In the genomic region with DNA sequence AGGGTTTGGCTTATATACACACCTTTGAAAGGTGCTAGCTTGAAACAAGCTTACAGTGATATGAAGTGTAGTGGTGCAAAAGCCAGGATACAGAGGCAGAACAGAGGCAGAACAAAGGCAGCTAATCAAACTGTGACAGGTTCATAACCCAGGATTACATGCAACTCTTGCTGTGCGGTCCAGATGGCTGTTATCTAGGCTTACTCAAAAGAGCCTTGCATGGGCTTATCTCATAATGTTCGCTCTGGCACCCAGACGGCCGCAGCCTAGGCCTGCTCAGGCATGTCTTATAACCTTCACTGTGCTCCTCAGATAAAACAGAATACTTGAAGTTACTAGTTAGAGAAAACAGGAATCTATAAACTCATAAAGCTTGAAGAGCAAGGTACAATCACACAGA, we compare ENCODE assay signal across 1 cellular context.
TF ChIP-seq lines count a peak whose summit lies in the region.

No MANE protein-coding gene starts in this region.

TF ChIP-seq in K562, 482 proteins besides CTCF, POLR2A, EP300 and RAD21 (continued from another document and continues in another):
- TF ChIP-seq, protein P1, sequence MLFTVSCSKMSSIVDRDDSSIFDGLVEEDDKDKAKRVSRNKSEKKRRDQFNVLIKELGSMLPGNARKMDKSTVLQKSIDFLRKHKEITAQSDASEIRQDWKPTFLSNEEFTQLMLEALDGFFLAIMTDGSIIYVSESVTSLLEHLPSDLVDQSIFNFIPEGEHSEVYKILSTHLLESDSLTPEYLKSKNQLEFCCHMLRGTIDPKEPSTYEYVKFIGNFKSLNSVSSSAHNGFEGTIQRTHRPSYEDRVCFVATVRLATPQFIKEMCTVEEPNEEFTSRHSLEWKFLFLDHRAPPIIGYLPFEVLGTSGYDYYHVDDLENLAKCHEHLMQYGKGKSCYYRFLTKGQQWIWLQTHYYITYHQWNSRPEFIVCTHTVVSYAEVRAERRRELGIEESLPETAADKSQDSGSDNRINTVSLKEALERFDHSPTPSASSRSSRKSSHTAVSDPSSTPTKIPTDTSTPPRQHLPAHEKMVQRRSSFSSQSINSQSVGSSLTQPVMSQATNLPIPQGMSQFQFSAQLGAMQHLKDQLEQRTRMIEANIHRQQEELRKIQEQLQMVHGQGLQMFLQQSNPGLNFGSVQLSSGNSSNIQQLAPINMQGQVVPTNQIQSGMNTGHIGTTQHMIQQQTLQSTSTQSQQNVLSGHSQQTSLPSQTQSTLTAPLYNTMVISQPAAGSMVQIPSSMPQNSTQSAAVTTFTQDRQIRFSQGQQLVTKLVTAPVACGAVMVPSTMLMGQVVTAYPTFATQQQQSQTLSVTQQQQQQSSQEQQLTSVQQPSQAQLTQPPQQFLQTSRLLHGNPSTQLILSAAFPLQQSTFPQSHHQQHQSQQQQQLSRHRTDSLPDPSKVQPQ (CRISPR knock-in tag; IDR thresholded peaks at IDR 0.05; ENCODE audit: borderline replicate concordance) = peak; percentile 26; the same call in 1 of the 2 replicates
- TF ChIP-seq SPI1 (IDR thresholded peaks at IDR 0.05; ENCODE audit: borderline replicate concordance, low read depth, low read length) (no peak), NEUROD1 (IDR thresholded peaks at IDR 0.05; ENCODE audit: borderline replicate concordance, low read depth, low read length, partially characterized antibody) (peak; percentile 56), ZNF311 (CRISPR knock-in tag; IDR thresholded peaks at IDR 0.05) (peak; percentile 79; the same call in 1 of the 2 replicates), STAG1 (CRISPR knock-in tag; IDR thresholded peaks at IDR 0.05; ENCODE audit: borderline replicate concordance) (no peak), TRIM24 (IDR thresholded peaks at IDR 0.05) (peak; percentile 99), SMARCB1 (IDR thresholded peaks at IDR 0.05; ENCODE audit: insufficient read length, low read depth) (peak; percentile 90), TFAM (CRISPR knock-in tag; conservative IDR thresholded peaks at IDR 0.05) (no peak), RBM39 (optimal IDR thresholded peaks at IDR 0.05; ENCODE audit: low read depth, low read length) (no peak), HCFC1 (IDR thresholded peaks at IDR 0.05; ENCODE audit: low read depth, low read length) (no peak), U2AF1 (optimal IDR thresholded peaks at IDR 0.05; ENCODE audit: low read depth, low read length) (no peak), PHF21A (IDR thresholded peaks at IDR 0.05; ENCODE audit: borderline replicate concordance, low read depth) (no peak), ETV5 (CRISPR knock-in tag; IDR thresholded peaks at IDR 0.05; ENCODE audit: low read depth) (no peak), FOXJ3 (CRISPR knock-in tag; IDR thresholded peaks at IDR 0.05) (no peak), BRD4 (IDR thresholded peaks at IDR 0.05) (no peak), ZNF77 (CRISPR knock-in tag; IDR thresholded peaks at IDR 0.05) (no peak), MXI1 (IDR thresholded peaks at IDR 0.05; ENCODE audit: low read depth, low read length) (peak; percentile 81; the same call in 1 of the 2 replicates), NFE2 (IDR thresholded peaks at IDR 0.05; ENCODE audit: low read depth) (peak; percentile 56; the same call in 1 of the 2 replicates), ZNF175 (CRISPR knock-in tag; IDR thresholded peaks at IDR 0.05; ENCODE audit: low read depth) (peak; percentile 92), FIP1L1 (IDR thresholded peaks at IDR 0.05; ENCODE audit: low read depth, low read length, poor library complexity, severe bottlenecking) (no peak), BACH1 (tag; IDR thresholded peaks at IDR 0.05) (0 out of 2 replicates have a peak, but pooled peaks have one; percentile 35), CBX2 (IDR thresholded peaks at IDR 0.05; ENCODE audit: insufficient read depth, low read length, poor library complexity, severe bottlenecking) (no peak), KAT2B (IDR thresholded peaks at IDR 0.05; ENCODE audit: low read depth, low read length) (no peak), ATF1 (CRISPR knock-in tag; IDR thresholded peaks at IDR 0.05) (no peak), ATF1 (tag; IDR thresholded peaks at IDR 0.05) (peak; percentile 68)
- TF ChIP-seq, protein P2, sequence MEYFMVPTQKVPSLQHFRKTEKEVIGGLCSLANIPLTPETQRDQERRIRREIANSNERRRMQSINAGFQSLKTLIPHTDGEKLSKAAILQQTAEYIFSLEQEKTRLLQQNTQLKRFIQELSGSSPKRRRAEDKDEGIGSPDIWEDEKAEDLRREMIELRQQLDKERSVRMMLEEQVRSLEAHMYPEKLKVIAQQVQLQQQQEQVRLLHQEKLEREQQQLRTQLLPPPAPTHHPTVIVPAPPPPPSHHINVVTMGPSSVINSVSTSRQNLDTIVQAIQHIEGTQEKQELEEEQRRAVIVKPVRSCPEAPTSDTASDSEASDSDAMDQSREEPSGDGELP (CRISPR knock-in tag; IDR thresholded peaks at IDR 0.05; ENCODE audit: borderline replicate concordance) = peak; percentile 67; the same call in 1 of the 2 replicates
- TF ChIP-seq, protein P3, sequence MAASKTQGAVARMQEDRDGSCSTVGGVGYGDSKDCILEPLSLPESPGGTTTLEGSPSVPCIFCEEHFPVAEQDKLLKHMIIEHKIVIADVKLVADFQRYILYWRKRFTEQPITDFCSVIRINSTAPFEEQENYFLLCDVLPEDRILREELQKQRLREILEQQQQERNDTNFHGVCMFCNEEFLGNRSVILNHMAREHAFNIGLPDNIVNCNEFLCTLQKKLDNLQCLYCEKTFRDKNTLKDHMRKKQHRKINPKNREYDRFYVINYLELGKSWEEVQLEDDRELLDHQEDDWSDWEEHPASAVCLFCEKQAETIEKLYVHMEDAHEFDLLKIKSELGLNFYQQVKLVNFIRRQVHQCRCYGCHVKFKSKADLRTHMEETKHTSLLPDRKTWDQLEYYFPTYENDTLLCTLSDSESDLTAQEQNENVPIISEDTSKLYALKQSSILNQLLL (CRISPR knock-in tag; IDR thresholded peaks at IDR 0.05; ENCODE audit: borderline replicate concordance) = no peak
- TF ChIP-seq, protein P4, sequence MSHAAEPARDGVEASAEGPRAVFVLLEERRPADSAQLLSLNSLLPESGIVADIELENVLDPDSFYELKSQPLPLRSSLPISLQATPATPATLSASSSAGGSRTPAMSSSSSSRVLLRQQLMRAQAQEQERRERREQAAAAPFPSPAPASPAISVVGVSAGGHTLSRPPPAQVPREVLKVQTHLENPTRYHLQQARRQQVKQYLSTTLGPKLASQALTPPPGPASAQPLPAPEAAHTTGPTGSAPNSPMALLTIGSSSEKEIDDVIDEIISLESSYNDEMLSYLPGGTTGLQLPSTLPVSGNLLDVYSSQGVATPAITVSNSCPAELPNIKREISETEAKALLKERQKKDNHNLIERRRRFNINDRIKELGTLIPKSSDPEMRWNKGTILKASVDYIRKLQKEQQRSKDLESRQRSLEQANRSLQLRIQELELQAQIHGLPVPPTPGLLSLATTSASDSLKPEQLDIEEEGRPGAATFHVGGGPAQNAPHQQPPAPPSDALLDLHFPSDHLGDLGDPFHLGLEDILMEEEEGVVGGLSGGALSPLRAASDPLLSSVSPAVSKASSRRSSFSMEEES (CRISPR knock-in tag; IDR thresholded peaks at IDR 0.05) = no peak
- TF ChIP-seq, protein P5, sequence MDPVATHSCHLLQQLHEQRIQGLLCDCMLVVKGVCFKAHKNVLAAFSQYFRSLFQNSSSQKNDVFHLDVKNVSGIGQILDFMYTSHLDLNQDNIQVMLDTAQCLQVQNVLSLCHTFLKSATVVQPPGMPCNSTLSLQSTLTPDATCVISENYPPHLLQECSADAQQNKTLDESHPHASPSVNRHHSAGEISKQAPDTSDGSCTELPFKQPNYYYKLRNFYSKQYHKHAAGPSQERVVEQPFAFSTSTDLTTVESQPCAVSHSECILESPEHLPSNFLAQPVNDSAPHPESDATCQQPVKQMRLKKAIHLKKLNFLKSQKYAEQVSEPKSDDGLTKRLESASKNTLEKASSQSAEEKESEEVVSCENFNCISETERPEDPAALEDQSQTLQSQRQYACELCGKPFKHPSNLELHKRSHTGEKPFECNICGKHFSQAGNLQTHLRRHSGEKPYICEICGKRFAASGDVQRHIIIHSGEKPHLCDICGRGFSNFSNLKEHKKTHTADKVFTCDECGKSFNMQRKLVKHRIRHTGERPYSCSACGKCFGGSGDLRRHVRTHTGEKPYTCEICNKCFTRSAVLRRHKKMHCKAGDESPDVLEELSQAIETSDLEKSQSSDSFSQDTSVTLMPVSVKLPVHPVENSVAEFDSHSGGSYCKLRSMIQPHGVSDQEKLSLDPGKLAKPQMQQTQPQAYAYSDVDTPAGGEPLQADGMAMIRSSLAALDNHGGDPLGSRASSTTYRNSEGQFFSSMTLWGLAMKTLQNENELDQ (CRISPR knock-in tag; IDR thresholded peaks at IDR 0.05; ENCODE audit: borderline replicate concordance) = no peak
- TF ChIP-seq, protein P6, sequence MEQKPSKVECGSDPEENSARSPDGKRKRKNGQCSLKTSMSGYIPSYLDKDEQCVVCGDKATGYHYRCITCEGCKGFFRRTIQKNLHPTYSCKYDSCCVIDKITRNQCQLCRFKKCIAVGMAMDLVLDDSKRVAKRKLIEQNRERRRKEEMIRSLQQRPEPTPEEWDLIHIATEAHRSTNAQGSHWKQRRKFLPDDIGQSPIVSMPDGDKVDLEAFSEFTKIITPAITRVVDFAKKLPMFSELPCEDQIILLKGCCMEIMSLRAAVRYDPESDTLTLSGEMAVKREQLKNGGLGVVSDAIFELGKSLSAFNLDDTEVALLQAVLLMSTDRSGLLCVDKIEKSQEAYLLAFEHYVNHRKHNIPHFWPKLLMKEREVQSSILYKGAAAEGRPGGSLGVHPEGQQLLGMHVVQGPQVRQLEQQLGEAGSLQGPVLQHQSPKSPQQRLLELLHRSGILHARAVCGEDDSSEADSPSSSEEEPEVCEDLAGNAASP (IDR thresholded peaks at IDR 0.05) = no peak
- TF ChIP-seq, protein P7, sequence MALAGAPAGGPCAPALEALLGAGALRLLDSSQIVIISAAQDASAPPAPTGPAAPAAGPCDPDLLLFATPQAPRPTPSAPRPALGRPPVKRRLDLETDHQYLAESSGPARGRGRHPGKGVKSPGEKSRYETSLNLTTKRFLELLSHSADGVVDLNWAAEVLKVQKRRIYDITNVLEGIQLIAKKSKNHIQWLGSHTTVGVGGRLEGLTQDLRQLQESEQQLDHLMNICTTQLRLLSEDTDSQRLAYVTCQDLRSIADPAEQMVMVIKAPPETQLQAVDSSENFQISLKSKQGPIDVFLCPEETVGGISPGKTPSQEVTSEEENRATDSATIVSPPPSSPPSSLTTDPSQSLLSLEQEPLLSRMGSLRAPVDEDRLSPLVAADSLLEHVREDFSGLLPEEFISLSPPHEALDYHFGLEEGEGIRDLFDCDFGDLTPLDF (CRISPR knock-in tag; IDR thresholded peaks at IDR 0.05) = no peak
- TF ChIP-seq, protein P8, sequence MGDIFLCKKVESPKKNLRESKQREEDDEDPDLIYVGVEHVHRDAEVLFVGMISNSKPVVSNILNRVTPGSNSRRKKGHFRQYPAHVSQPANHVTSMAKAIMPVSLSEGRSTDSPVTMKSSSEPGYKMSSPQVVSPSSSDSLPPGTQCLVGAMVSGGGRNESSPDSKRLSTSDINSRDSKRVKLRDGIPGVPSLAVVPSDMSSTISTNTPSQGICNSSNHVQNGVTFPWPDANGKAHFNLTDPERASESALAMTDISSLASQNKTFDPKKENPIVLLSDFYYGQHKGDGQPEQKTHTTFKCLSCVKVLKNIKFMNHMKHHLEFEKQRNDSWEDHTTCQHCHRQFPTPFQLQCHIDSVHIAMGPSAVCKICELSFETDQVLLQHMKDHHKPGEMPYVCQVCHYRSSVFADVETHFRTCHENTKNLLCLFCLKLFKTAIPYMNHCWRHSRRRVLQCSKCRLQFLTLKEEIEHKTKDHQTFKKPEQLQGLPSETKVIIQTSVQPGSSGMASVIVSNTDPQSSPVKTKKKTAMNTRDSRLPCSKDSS (IDR thresholded peaks at IDR 0.05; ENCODE audit: low read depth, partially characterized antibody) = no peak
- TF ChIP-seq, protein P9, sequence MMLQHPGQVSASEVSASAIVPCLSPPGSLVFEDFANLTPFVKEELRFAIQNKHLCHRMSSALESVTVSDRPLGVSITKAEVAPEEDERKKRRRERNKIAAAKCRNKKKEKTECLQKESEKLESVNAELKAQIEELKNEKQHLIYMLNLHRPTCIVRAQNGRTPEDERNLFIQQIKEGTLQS (IDR thresholded peaks at IDR 0.05) = peak; percentile 68; the same call in 1 of the 2 replicates
- TF ChIP-seq, protein P9 (CRISPR knock-in tag; conservative IDR thresholded peaks at IDR 0.05) = no peak
- TF ChIP-seq, protein P10, sequence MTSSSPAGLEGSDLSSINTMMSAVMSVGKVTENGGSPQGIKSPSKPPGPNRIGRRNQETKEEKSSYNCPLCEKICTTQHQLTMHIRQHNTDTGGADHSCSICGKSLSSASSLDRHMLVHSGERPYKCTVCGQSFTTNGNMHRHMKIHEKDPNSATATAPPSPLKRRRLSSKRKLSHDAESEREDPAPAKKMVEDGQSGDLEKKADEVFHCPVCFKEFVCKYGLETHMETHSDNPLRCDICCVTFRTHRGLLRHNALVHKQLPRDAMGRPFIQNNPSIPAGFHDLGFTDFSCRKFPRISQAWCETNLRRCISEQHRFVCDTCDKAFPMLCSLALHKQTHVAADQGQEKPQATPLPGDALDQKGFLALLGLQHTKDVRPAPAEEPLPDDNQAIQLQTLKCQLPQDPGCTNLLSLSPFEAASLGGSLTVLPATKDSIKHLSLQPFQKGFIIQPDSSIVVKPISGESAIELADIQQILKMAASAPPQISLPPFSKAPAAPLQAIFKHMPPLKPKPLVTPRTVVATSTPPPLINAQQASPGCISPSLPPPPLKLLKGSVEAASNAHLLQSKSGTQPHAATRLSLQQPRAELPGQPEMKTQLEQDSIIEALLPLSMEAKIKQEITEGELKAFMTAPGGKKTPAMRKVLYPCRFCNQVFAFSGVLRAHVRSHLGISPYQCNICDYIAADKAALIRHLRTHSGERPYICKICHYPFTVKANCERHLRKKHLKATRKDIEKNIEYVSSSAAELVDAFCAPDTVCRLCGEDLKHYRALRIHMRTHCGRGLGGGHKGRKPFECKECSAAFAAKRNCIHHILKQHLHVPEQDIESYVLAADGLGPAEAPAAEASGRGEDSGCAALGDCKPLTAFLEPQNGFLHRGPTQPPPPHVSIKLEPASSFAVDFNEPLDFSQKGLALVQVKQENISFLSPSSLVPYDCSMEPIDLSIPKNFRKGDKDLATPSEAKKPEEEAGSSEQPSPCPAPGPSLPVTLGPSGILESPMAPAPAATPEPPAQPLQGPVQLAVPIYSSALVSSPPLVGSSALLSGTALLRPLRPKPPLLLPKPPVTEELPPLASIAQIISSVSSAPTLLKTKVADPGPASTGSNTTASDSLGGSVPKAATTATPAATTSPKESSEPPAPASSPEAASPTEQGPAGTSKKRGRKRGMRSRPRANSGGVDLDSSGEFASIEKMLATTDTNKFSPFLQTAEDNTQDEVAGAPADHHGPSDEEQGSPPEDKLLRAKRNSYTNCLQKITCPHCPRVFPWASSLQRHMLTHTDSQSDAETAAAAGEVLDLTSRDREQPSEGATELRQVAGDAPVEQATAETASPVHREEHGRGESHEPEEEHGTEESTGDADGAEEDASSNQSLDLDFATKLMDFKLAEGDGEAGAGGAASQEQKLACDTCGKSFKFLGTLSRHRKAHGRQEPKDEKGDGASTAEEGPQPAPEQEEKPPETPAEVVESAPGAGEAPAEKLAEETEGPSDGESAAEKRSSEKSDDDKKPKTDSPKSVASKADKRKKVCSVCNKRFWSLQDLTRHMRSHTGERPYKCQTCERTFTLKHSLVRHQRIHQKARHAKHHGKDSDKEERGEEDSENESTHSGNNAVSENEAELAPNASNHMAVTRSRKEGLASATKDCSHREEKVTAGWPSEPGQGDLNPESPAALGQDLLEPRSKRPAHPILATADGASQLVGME (CRISPR knock-in tag; IDR thresholded peaks at IDR 0.05) = no peak
